In the genomic region with DNA sequence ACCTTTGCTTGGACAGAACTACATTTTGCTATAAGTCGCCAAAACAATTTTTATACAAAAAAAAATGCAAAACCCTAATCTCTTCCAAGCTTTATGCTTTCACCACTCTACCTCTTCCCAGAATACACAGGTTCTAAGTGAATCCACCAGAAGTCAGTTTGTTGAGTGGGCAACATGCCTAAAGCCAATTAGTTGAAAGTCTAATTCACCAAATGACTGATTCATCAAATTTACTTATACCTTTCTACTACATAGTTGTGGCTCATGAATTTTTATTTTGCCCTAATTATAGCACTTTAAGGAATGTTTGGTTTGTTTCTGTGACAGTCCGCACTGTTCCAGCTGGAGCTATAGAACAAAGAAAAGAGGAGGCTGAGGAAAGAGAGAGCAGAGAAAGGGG, we compare ENCODE assay signal across 34 cellular contexts.
"Had no signal": no experiment of that assay in that cellular context is flagged by ENCODE, and none has a peak within 500 bp of the region (broad histone marks: within the 10 kb centered on the region; RNA-seq: fewer than 3 reads in every experiment).

No MANE protein-coding gene starts in this region.

- H3K27me3 Mint-ChIP-seq: activated CD4-positive, alpha-beta T cell treated with anti-CD3 and anti-CD28 coated beads for 36 hours; activated naive CD8-positive, alpha-beta T cell treated with anti-CD3 and anti-CD28 coated beads for 36 hours; naive B cell; stimulated activated naive CD8-positive, alpha-beta T cell treated with anti-CD3 and anti-CD28 coated beads, Interleukin-15, amount 100 ng/mL, for 72 hours; type B pancreatic cell had no signal

- H3K4me3 Mint-ChIP-seq: activated CD4-positive, alpha-beta T cell treated with anti-CD3 and anti-CD28 coated beads for 36 hours; activated CD8-positive, alpha-beta memory T cell treated with anti-CD3 and anti-CD28 coated beads, Interleukin-2, amount 10 ng/mL, durations not matched to agents 7 days and 5 days; activated CD8-positive, alpha-beta T cell treated with anti-CD3 and anti-CD28 coated beads, Interleukin-2, amount 10 ng/mL, durations not matched to agents 7 days and 5 days; activated naive CD8-positive, alpha-beta T cell treated with anti-CD3 and anti-CD28 coated beads for 36 hours; mesothelial cell of epicardium; naive B cell; stimulated activated effector memory CD8-positive, alpha-beta T cell treated with anti-CD3 and anti-CD28 coated beads, Interleukin-12 subunit alpha, Interleukin-12 subunit beta, amount 100 ng/mL, for 72 hours; stimulated activated naive CD8-positive, alpha-beta T cell treated with anti-CD3 and anti-CD28 coated beads, Interleukin-15, amount 100 ng/mL, for 72 hours; type B pancreatic cell had no signal

- H3K9me3 Mint-ChIP-seq: stimulated activated effector memory CD8-positive, alpha-beta T cell treated with anti-CD3 and anti-CD28 coated beads, Interleukin-12 subunit alpha, Interleukin-12 subunit beta, amount 100 ng/mL, for 72 hours; stimulated activated naive CD8-positive, alpha-beta T cell treated with anti-CD3 and anti-CD28 coated beads, Interleukin-15, amount 100 ng/mL, for 72 hours; type B pancreatic cell had no signal

- H3K4me1 Mint-ChIP-seq: naive B cell had no signal

- FAIRE-seq: kidney, pancreas, small intestine had no signal

- ATAC-seq: activated CD4-positive, alpha-beta T cell treated with anti-CD3 and anti-CD28 coated beads for 36 hours; activated CD8-positive, alpha-beta memory T cell treated with anti-CD3 and anti-CD28 coated beads, Interleukin-2, amount 10 ng/mL, durations not matched to agents 7 days and 5 days; activated CD8-positive, alpha-beta T cell treated with anti-CD3 and anti-CD28 coated beads, Interleukin-2, amount 10 ng/mL, durations not matched to agents 7 days and 5 days; gastrocnemius medialis; left colon; pancreas; stimulated activated effector memory CD8-positive, alpha-beta T cell treated with anti-CD3 and anti-CD28 coated beads, Interleukin-12 subunit alpha, Interleukin-12 subunit beta, amount 100 ng/mL, for 72 hours; stimulated activated naive CD8-positive, alpha-beta T cell treated with anti-CD3 and anti-CD28 coated beads, Interleukin-15, amount 100 ng/mL, for 72 hours had no signal

- DNase-seq: activated CD4-positive, alpha-beta T cell treated with anti-CD3 and anti-CD28 coated beads for 36 hours; activated CD4-positive, CD25-positive, alpha-beta regulatory T cell; activated CD8-positive, alpha-beta memory T cell treated with anti-CD3 and anti-CD28 coated beads, Interleukin-2, amount 10 ng/mL, durations not matched to agents 7 days and 5 days; activated CD8-positive, alpha-beta T cell treated with anti-CD3 and anti-CD28 coated beads, Interleukin-2, amount 10 ng/mL, durations not matched to agents 7 days and 5 days; activated naive CD4-positive, alpha-beta T cell; activated naive CD8-positive, alpha-beta T cell treated with anti-CD3 and anti-CD28 coated beads for 36 hours; activated T-cell treated with anti-CD3 and anti-CD28 coated beads, Interleukin-2, amount 50 U/mL, for 48 hours; adrenal gland; aorta; cerebellar nuclear complex; dorsolateral prefrontal cortex; effector memory CD4-positive, alpha-beta T cell; erythroblast; gastrocnemius medialis; head of caudate nucleus; hippocampal formation; kidney; left colon; naive B cell; pancreas; retina; sigmoid colon; small intestine; stimulated activated CD4-positive, alpha-beta T cell treated with anti-CD3 and anti-CD28 coated beads, Interleukin-4, amount 100 ng/mL, for 24 hours; stimulated activated naive CD8-positive, alpha-beta T cell treated with anti-CD3 and anti-CD28 coated beads, Interleukin-15, amount 100 ng/mL, for 72 hours; substantia nigra; uterus had no signal

- H3K27ac ChIP-seq: adrenal gland, cardiac muscle cell, coronary artery, dorsolateral prefrontal cortex, gastrocnemius medialis, pancreas, prostate gland, sigmoid colon, uterus had no signal

- H3K36me3 Mint-ChIP-seq: brain; mesothelial cell of epicardium; naive B cell; stimulated activated effector memory CD8-positive, alpha-beta T cell treated with anti-CD3 and anti-CD28 coated beads, Interleukin-12 subunit alpha, Interleukin-12 subunit beta, amount 100 ng/mL, for 72 hours; type B pancreatic cell had no signal

- H3K27me3 ChIP-seq: adrenal gland, cardiac muscle cell, dorsolateral prefrontal cortex, gastrocnemius medialis, pancreas, sigmoid colon, uterus had no signal

- H3K9me3 ChIP-seq: adrenal gland, gastrocnemius medialis, pancreas, prostate gland, sigmoid colon, uterus had no signal

- H3K4me1 ChIP-seq: prostate gland, uterus had no signal

- H3K27ac Mint-ChIP-seq: activated CD4-positive, alpha-beta T cell treated with anti-CD3 and anti-CD28 coated beads for 36 hours; activated CD8-positive, alpha-beta memory T cell treated with anti-CD3 and anti-CD28 coated beads, Interleukin-2, amount 10 ng/mL, durations not matched to agents 7 days and 5 days; activated CD8-positive, alpha-beta T cell treated with anti-CD3 and anti-CD28 coated beads, Interleukin-2, amount 10 ng/mL, durations not matched to agents 7 days and 5 days; activated naive CD8-positive, alpha-beta T cell treated with anti-CD3 and anti-CD28 coated beads for 36 hours; mesothelial cell of epicardium; naive B cell; stimulated activated effector memory CD8-positive, alpha-beta T cell treated with anti-CD3 and anti-CD28 coated beads, Interleukin-12 subunit alpha, Interleukin-12 subunit beta, amount 100 ng/mL, for 72 hours; stimulated activated naive CD8-positive, alpha-beta T cell treated with anti-CD3 and anti-CD28 coated beads, Interleukin-15, amount 100 ng/mL, for 72 hours; type B pancreatic cell had no signal

- H3K36me3 ChIP-seq: adrenal gland, cardiac muscle cell, gastrocnemius medialis, pancreas, prostate gland, sigmoid colon, uterus had no signal

- H3K4me3 ChIP-seq: adrenal gland, cardiac muscle cell, coronary artery, dorsolateral prefrontal cortex, gastrocnemius medialis, pancreas, prostate gland, sigmoid colon, uterus had no signal
